ENCODE assay signal across 1 cellular context in the genomic region with DNA sequence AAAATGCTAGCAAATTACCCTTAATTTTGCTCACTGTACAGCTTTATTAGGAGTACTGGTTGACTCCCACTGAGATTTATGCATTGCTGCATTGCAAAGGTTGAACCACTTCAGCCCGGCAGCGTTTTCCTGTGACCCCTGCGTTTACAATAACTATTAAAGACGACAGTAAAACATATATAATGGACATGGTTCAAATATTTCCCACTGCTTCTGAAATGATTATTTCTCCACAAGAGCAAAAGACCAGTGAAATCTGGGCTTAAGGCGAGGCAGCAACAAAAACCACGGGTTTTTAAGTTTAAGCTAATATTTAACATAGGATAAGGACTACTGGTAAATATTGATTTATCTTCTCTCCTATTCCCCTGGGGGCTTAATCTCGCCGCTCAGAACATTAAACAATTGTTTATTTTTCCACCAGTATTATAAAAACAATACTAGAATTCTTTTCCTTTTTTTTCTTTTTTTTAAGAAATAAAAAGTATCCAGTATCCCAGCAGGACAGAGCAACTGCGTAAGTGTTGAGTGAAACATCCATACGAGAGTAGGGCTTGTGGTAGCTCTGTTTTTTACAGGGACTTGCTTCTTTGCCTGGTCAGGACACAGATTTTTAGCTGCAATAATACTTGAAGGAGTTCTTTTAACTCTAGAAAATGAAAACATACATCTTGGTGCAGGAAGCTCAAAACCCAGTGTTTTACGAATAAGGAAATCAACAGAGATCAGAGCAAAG.
TF ChIP-seq lines count a peak whose summit lies in the region.

No MANE protein-coding gene starts in this region.

TF ChIP-seq in HepG2, 621 proteins besides CTCF, POLR2A, EP300 and RAD21 (continued from another document and continues in another):
- TF ChIP-seq, protein P1, sequence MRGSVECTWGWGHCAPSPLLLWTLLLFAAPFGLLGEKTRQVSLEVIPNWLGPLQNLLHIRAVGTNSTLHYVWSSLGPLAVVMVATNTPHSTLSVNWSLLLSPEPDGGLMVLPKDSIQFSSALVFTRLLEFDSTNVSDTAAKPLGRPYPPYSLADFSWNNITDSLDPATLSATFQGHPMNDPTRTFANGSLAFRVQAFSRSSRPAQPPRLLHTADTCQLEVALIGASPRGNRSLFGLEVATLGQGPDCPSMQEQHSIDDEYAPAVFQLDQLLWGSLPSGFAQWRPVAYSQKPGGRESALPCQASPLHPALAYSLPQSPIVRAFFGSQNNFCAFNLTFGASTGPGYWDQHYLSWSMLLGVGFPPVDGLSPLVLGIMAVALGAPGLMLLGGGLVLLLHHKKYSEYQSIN (CRISPR knock-in tag; IDR thresholded peaks at IDR 0.05; ENCODE audit: borderline replicate concordance), result no peak
- TF ChIP-seq, protein P2, sequence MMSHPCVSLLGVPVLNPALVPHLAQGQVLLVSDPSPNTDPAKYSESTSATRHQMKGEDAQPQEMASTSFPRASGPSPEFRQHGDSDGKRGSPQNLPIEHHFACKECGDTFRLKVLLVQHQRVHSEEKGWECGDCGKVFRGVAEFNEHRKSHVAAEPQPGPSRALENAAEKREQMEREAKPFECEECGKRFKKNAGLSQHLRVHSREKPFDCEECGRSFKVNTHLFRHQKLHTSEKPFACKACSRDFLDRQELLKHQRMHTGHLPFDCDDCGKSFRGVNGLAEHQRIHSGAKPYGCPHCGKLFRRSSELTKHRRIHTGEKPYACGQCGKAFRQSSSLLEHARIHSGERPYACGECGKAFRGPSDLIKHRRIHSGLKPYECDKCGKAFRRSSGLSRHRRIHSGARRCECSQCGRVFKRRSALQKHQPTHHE (CRISPR knock-in tag; IDR thresholded peaks at IDR 0.05; ENCODE audit: borderline replicate concordance), result no peak
- TF ChIP-seq NR2C2 (CRISPR knock-in tag; IDR thresholded peaks at IDR 0.05; ENCODE audit: borderline replicate concordance), result no peak
- TF ChIP-seq LCORL (IDR thresholded peaks at IDR 0.05), result no peak
- no peak for TF ChIP-seq LCORL (CRISPR knock-in tag; IDR thresholded peaks at IDR 0.05)
- TF ChIP-seq BRD4 (CRISPR knock-in tag; IDR thresholded peaks at IDR 0.05), result no peak
- no peak for TF ChIP-seq ZSCAN21 (CRISPR knock-in tag; IDR thresholded peaks at IDR 0.05; ENCODE audit: borderline replicate concordance)
- TF ChIP-seq, protein P3, sequence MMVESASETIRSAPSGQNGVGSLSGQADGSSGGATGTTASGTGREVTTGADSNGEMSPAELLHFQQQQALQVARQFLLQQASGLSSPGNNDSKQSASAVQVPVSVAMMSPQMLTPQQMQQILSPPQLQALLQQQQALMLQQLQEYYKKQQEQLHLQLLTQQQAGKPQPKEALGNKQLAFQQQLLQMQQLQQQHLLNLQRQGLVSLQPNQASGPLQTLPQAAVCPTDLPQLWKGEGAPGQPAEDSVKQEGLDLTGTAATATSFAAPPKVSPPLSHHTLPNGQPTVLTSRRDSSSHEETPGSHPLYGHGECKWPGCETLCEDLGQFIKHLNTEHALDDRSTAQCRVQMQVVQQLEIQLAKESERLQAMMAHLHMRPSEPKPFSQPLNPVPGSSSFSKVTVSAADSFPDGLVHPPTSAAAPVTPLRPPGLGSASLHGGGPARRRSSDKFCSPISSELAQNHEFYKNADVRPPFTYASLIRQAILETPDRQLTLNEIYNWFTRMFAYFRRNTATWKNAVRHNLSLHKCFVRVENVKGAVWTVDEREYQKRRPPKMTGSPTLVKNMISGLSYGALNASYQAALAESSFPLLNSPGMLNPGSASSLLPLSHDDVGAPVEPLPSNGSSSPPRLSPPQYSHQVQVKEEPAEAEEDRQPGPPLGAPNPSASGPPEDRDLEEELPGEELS (CRISPR knock-in tag; IDR thresholded peaks at IDR 0.05), result peak; percentile 18; the same call in 1 of the 2 replicates
- no peak for TF ChIP-seq DNMT3B (CRISPR knock-in tag; conservative IDR thresholded peaks at IDR 0.05)
- TF ChIP-seq MTA3 (CRISPR knock-in tag; IDR thresholded peaks at IDR 0.05), result no peak
- peak; percentile 69 for TF ChIP-seq PITX1 (CRISPR knock-in tag; IDR thresholded peaks at IDR 0.05)
- TF ChIP-seq, protein P4, sequence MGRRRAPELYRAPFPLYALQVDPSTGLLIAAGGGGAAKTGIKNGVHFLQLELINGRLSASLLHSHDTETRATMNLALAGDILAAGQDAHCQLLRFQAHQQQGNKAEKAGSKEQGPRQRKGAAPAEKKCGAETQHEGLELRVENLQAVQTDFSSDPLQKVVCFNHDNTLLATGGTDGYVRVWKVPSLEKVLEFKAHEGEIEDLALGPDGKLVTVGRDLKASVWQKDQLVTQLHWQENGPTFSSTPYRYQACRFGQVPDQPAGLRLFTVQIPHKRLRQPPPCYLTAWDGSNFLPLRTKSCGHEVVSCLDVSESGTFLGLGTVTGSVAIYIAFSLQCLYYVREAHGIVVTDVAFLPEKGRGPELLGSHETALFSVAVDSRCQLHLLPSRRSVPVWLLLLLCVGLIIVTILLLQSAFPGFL (CRISPR knock-in tag; IDR thresholded peaks at IDR 0.05), result no peak
- TF ChIP-seq RAD51 (IDR thresholded peaks at IDR 0.05; ENCODE audit: borderline replicate concordance), result no peak
- no peak for TF ChIP-seq CC2D1A (CRISPR knock-in tag; IDR thresholded peaks at IDR 0.05)
- no peak for TF ChIP-seq RNF2 (conservative IDR thresholded peaks at IDR 0.05; ENCODE audit: low read depth)
- no peak for TF ChIP-seq NFRKB (IDR thresholded peaks at IDR 0.05)
- TF ChIP-seq ZNF326 (CRISPR knock-in tag; IDR thresholded peaks at IDR 0.05; ENCODE audit: borderline replicate concordance), result no peak
- TF ChIP-seq, protein P5, sequence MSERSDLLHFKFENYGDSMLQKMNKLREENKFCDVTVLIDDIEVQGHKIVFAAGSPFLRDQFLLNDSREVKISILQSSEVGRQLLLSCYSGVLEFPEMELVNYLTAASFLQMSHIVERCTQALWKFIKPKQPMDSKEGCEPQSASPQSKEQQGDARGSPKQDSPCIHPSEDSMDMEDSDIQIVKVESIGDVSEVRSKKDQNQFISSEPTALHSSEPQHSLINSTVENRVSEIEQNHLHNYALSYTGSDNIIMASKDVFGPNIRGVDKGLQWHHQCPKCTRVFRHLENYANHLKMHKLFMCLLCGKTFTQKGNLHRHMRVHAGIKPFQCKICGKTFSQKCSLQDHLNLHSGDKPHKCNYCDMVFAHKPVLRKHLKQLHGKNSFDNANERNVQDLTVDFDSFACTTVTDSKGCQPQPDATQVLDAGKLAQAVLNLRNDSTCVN (CRISPR knock-in tag; IDR thresholded peaks at IDR 0.05; ENCODE audit: borderline replicate concordance), result no peak
- no peak for TF ChIP-seq ZSCAN9 (CRISPR knock-in tag; IDR thresholded peaks at IDR 0.05; ENCODE audit: borderline replicate concordance)
- TF ChIP-seq, protein P6, sequence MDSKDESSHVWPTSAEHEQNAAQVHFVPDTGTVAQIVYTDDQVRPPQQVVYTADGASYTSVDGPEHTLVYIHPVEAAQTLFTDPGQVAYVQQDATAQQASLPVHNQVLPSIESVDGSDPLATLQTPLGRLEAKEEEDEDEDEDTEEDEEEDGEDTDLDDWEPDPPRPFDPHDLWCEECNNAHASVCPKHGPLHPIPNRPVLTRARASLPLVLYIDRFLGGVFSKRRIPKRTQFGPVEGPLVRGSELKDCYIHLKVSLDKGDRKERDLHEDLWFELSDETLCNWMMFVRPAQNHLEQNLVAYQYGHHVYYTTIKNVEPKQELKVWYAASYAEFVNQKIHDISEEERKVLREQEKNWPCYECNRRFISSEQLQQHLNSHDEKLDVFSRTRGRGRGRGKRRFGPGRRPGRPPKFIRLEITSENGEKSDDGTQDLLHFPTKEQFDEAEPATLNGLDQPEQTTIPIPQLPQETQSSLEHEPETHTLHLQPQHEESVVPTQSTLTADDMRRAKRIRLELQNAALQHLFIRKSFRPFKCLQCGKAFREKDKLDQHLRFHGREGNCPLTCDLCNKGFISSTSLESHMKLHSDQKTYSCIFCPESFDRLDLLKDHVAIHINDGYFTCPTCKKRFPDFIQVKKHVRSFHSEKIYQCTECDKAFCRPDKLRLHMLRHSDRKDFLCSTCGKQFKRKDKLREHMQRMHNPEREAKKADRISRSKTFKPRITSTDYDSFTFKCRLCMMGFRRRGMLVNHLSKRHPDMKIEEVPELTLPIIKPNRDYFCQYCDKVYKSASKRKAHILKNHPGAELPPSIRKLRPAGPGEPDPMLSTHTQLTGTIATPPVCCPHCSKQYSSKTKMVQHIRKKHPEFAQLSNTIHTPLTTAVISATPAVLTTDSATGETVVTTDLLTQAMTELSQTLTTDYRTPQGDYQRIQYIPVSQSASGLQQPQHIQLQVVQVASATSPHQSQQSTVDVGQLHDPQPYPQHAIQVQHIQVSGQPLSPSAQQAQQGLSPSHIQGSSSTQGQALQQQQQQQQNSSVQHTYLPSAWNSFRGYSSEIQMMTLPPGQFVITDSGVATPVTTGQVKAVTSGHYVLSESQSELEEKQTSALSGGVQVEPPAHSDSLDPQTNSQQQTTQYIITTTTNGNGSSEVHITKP (CRISPR knock-in tag; IDR thresholded peaks at IDR 0.05; ENCODE audit: low read depth), result no peak
- TF ChIP-seq NR2F2 (IDR thresholded peaks at IDR 0.05; ENCODE audit: borderline replicate concordance, low read depth), result peak; percentile 62
- TF ChIP-seq, protein P7, sequence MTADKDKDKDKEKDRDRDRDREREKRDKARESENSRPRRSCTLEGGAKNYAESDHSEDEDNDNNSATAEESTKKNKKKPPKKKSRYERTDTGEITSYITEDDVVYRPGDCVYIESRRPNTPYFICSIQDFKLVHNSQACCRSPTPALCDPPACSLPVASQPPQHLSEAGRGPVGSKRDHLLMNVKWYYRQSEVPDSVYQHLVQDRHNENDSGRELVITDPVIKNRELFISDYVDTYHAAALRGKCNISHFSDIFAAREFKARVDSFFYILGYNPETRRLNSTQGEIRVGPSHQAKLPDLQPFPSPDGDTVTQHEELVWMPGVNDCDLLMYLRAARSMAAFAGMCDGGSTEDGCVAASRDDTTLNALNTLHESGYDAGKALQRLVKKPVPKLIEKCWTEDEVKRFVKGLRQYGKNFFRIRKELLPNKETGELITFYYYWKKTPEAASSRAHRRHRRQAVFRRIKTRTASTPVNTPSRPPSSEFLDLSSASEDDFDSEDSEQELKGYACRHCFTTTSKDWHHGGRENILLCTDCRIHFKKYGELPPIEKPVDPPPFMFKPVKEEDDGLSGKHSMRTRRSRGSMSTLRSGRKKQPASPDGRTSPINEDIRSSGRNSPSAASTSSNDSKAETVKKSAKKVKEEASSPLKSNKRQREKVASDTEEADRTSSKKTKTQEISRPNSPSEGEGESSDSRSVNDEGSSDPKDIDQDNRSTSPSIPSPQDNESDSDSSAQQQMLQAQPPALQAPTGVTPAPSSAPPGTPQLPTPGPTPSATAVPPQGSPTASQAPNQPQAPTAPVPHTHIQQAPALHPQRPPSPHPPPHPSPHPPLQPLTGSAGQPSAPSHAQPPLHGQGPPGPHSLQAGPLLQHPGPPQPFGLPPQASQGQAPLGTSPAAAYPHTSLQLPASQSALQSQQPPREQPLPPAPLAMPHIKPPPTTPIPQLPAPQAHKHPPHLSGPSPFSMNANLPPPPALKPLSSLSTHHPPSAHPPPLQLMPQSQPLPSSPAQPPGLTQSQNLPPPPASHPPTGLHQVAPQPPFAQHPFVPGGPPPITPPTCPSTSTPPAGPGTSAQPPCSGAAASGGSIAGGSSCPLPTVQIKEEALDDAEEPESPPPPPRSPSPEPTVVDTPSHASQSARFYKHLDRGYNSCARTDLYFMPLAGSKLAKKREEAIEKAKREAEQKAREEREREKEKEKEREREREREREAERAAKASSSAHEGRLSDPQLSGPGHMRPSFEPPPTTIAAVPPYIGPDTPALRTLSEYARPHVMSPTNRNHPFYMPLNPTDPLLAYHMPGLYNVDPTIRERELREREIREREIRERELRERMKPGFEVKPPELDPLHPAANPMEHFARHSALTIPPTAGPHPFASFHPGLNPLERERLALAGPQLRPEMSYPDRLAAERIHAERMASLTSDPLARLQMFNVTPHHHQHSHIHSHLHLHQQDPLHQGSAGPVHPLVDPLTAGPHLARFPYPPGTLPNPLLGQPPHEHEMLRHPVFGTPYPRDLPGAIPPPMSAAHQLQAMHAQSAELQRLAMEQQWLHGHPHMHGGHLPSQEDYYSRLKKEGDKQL (CRISPR knock-in tag; IDR thresholded peaks at IDR 0.05; ENCODE audit: low read depth), result peak; percentile 51; the same call in 1 of the 2 replicates
- no peak for TF ChIP-seq HNRNPH1 (optimal IDR thresholded peaks at IDR 0.05; ENCODE audit: low read depth, low read length)
- TF ChIP-seq, protein P8, sequence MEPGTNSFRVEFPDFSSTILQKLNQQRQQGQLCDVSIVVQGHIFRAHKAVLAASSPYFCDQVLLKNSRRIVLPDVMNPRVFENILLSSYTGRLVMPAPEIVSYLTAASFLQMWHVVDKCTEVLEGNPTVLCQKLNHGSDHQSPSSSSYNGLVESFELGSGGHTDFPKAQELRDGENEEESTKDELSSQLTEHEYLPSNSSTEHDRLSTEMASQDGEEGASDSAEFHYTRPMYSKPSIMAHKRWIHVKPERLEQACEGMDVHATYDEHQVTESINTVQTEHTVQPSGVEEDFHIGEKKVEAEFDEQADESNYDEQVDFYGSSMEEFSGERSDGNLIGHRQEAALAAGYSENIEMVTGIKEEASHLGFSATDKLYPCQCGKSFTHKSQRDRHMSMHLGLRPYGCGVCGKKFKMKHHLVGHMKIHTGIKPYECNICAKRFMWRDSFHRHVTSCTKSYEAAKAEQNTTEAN (CRISPR knock-in tag; conservative IDR thresholded peaks at IDR 0.05), result no peak
- TF ChIP-seq NCOR1 (IDR thresholded peaks at IDR 0.05; ENCODE audit: borderline replicate concordance, low read length), result peak; percentile 20; the same call in 1 of the 2 replicates
- no peak for TF ChIP-seq FOXP1 (IDR thresholded peaks at IDR 0.05)
- TF ChIP-seq FOXP1 (CRISPR knock-in tag; IDR thresholded peaks at IDR 0.05), result peak; percentile 67
- TF ChIP-seq GATAD2A (CRISPR knock-in tag; IDR thresholded peaks at IDR 0.05), result peak; percentile 56; the same call in 1 of the 2 replicates
- TF ChIP-seq IKZF4 (CRISPR knock-in tag; IDR thresholded peaks at IDR 0.05; ENCODE audit: borderline replicate concordance, low read depth, not compliant biosample characterization), result no peak
- no peak for TF ChIP-seq DR1 (CRISPR knock-in tag; IDR thresholded peaks at IDR 0.05)
- TF ChIP-seq PHF21A (CRISPR knock-in tag; IDR thresholded peaks at IDR 0.05), result 0 out of 2 replicates have a peak, but pooled peaks have one; percentile 28
- TF ChIP-seq, protein P9, sequence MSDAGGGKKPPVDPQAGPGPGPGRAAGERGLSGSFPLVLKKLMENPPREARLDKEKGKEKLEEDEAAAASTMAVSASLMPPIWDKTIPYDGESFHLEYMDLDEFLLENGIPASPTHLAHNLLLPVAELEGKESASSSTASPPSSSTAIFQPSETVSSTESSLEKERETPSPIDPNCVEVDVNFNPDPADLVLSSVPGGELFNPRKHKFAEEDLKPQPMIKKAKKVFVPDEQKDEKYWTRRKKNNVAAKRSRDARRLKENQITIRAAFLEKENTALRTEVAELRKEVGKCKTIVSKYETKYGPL (CRISPR knock-in tag; IDR thresholded peaks at IDR 0.05), result no peak
- peak; percentile 77 for TF ChIP-seq HHEX (CRISPR knock-in tag; IDR thresholded peaks at IDR 0.05)
- TF ChIP-seq, protein P10, sequence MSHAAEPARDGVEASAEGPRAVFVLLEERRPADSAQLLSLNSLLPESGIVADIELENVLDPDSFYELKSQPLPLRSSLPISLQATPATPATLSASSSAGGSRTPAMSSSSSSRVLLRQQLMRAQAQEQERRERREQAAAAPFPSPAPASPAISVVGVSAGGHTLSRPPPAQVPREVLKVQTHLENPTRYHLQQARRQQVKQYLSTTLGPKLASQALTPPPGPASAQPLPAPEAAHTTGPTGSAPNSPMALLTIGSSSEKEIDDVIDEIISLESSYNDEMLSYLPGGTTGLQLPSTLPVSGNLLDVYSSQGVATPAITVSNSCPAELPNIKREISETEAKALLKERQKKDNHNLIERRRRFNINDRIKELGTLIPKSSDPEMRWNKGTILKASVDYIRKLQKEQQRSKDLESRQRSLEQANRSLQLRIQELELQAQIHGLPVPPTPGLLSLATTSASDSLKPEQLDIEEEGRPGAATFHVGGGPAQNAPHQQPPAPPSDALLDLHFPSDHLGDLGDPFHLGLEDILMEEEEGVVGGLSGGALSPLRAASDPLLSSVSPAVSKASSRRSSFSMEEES (CRISPR knock-in tag; IDR thresholded peaks at IDR 0.05), result 0 out of 2 replicates have a peak, but pooled peaks have one; percentile 14
- peak; percentile 52 for TF ChIP-seq NCOA2 (CRISPR knock-in tag; IDR thresholded peaks at IDR 0.05)
- TF ChIP-seq HMG20A (CRISPR knock-in tag; IDR thresholded peaks at IDR 0.05; ENCODE audit: borderline replicate concordance), result peak; percentile 69; the same call in 1 of the 2 replicates
